8 cellular contexts compared by ENCODE assay signal in the genomic region with DNA sequence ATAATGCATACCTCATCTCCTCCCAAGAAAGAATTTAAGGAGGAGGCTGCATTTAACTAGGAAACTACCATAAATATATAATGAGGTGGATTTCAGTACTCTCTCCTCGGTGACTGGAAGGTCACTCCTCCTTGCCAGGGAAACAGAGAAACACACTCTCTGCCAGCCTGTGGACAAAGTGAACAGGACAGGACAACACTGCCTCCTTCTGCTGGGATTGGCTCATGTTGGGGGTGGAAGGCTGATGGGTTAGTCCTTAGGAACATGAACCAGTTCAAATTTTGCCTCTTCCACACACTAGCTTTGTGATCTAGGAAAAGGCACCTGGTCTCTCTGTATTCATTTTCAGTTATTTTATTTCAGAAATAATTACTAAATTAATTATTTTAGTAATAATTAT. TPM values are rescaled to one million over a fixed set of nuclear protein-coding genes. Genes with fewer than 3 reads are reported as not detected.
DNase-seq lines count a peak whose midpoint lies in the region; ATAC-seq and TF ChIP-seq lines count a peak whose summit lies in the region.

No MANE protein-coding gene starts in this region.

- ATAC-seq in left colon (peak; percentile 72), GM19397 (IDR thresholded peaks at IDR 0.05; ENCODE audit: unreplicated experiment) (no peak)

- intact Hi-C loops in left colon (cut with DNase I, micrococcal nuclease), result loop anchor here in 1 of 2 donors (10.0 kb wide), 1 partner anchor 112 kb away; no protein-coding TSS in a partner anchor

- no peak overlapping the region for H3K4me3 ChIP-seq in LNCaP clone FGC (ENCODE audit: low read depth, low read length)
- H3K4me3 ChIP-seq in cardiac fibroblast (replicated peaks in 1 of 2; ENCODE audit: low read depth in 2 of 2, low read length in 2 of 2), result no peak overlapping the region

- TF ChIP-seq CTCF in LNCaP clone FGC (IDR thresholded peaks at IDR 0.05; ENCODE audit: control insufficient read depth, extremely low read depth, insufficient read depth) (peak; percentile 82), cardiac fibroblast (IDR thresholded peaks at IDR 0.05; ENCODE audit: low read depth, low read length) (peak; percentile 28)

- DNase-seq in AML-193 (lab: John Stamatoyannopoulos, UW) (peak; percentile 45 to 63), LNCaP clone FGC (ENCODE audit: low read depth) (peak; percentile 46), cardiac fibroblast (ENCODE audit: low read depth in 2 of 2) (peak; percentile 30 to 58), left colon (peak in 1 of 2 donors; percentile 5), GM03348 (ENCODE audit: low spot score) (no peak)
- no peak for DNase-seq in activated CD4-positive, alpha-beta T cell treated with anti-CD3 and anti-CD28 coated beads for 48 hours
- DNase-seq in stimulated activated CD4-positive, alpha-beta T cell treated with anti-CD3 and anti-CD28 coated beads, Interleukin-4, amount 100 ng/mL, for 4 hours, result no peak

RNA-seq across cellular contexts. Expression of gene STEAP4, which starts 50.6 kb away (rescaled TPM):
- 1 to 10 TPM; 3.8 to 5.2 TPM for total RNA-seq in left colon

Comparison
In these comparisons a context has a peak if more than half of its experiments do, and no peak if none do; other contexts are left out.
1. DNase-seq: peak in AML-193 (2 of 2), LNCaP clone FGC (single experiment) and cardiac fibroblast (2 of 2); none in activated CD4-positive, alpha-beta T cell treated with anti-CD3 and anti-CD28 coated beads for 48 hours (single experiment), GM03348 (single experiment) and stimulated activated CD4-positive, alpha-beta T cell treated with anti-CD3 and anti-CD28 coated beads, Interleukin-4, amount 100 ng/mL, for 4 hours (0 of 2).